ENCODE assay signal across 17 cellular contexts in the genomic region with DNA sequence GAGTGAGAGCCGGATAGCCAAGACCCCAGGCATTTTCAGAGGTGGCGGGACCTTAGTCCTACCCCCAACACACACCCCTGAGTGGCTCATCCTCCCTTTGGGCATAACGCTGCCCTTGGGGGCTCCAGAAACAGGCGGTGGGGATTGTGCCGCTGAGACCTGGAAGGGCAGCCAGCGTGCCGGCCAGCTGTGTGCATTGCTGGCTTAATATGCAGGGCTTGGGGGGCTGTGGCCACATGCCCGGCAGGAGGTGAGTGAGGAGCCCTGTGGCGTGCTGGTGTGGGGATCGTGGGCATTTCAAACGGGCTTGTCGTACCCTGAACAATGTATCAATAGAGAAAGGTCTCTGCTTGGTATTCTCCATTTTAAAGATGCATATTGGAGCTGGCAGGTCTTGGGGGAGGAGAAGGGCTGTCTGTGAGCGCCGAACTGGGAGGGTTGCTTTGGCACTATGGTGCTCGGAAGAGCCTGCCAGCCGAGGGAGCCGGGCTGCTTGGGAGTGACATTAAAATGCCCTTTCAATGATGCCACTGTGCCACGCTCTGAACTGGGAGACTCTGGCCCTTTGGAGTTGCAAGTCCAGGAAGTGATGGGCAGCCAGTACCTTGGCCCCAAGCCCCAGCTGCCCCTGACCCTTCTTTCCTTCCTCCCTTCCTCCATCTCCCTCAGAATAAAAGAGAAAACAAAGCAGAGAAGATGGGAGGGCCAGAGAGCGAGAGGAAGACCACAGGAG. TPM values are rescaled to one million over a fixed set of nuclear protein-coding genes. Genes with fewer than 3 reads are reported as not detected.
DNase-seq lines count a peak whose midpoint lies in the region; ATAC-seq, FAIRE-seq and TF ChIP-seq lines count a peak whose summit lies in the region.
"Had no signal": no experiment of that assay in that cellular context is flagged by ENCODE, and none has a peak within 500 bp of the region (broad histone marks: within the 10 kb centered on the region; RNA-seq: fewer than 3 reads in every experiment).

No MANE protein-coding gene starts in this region.

- H4K20me1 ChIP-seq in mammary epithelial cell (ENCODE audit: insufficient read depth, low read length): no peaks in the 10 kb centered on the region
- H4K20me1 ChIP-seq in H1 (replicated peaks in 1 of 2; ENCODE audit: control insufficient read depth in 1 of 2, insufficient read depth in 2 of 2, low read length in 2 of 2): peaks cover 2 to 16% of the 10 kb centered on the region in 2 experiments
- H4K20me1 ChIP-seq in neural progenitor cell (ENCODE audit: low read depth): peaks cover 39% of the 10 kb centered on the region

- CTCF ChIA-PET in mammary epithelial cell (lab: Charles Lee; ENCODE audit: low non-redundant PET) (no interaction called here), H1 (lab: Charles Lee; ENCODE audit: partially characterized antibody) (interaction anchor here (1.4 to 3.0 kb wide), 2 partner anchors 10 kb away, joined by 4 to 16 read pairs; no protein-coding TSS in a partner anchor)

- H2BK15ac ChIP-seq in H1 (ENCODE audit: low read length): no peak overlapping the region

- in situ Hi-C loops in mammary epithelial cell (cut with MboI; ENCODE audit: low sequenced_read_pairs in 2 of 2): no loop called here

- H3K27ac Mint-ChIP-seq in neural progenitor cell: no peak overlapping the region
- H3K27ac Mint-ChIP-seq: B cell; immature natural killer cell; stimulated activated naive CD8-positive, alpha-beta T cell treated with anti-CD3 and anti-CD28 coated beads, Interleukin-15, amount 100 ng/mL, for 72 hours; T-helper 17 cell had no signal

- H4K8ac ChIP-seq in H1 (ENCODE audit: extremely low read depth, insufficient read depth, low read length): no peak overlapping the region

- 0 out of 2 replicates have a peak overlapping the region, but pooled peaks have one; percentile 24 for H2AK5ac ChIP-seq in H1 (ENCODE audit: low read depth, low read length)

- no peak overlapping the region for H4K5ac ChIP-seq in H1 (ENCODE audit: insufficient read length, low read depth, low read length)

- H3K9me3 ChIP-seq in breast epithelium (no peaks in the 10 kb centered on the region), mammary epithelial cell (replicated peaks; ENCODE audit: insufficient read depth, low read length) (peaks cover 31% of the 10 kb centered on the region), H1 (ENCODE audit: insufficient read depth in 2 of 2, low read depth in 1 of 2, low read length in 1 of 2) (no peaks in the 10 kb centered on the region), neural progenitor cell (ENCODE audit: low read depth) (no peaks in the 10 kb centered on the region)
- H3K9me3 ChIP-seq: neutrophil had no signal

- intact Hi-C loops in breast epithelium (cut with DNase I; ENCODE audit: low total_unique reads) (no loop called here), mammary epithelial cell (cut with micrococcal nuclease) (no loop called here)

- H3K27ac ChIP-seq in breast epithelium (no peak overlapping the region), mammary epithelial cell (ENCODE audit: insufficient read depth, low read depth, low read length) (no peak overlapping the region), H1 (ENCODE audit: low read depth, low read length) (no peak overlapping the region), neural progenitor cell (no peak overlapping the region), urinary bladder (ENCODE audit: low read depth) (no peak overlapping the region)
- H3K27ac ChIP-seq: neutrophil had no signal

- FAIRE-seq in H1 (lab: Jason Lieb, UNC): no peak

- POLR2A ChIA-PET in H1 (lab: Charles Lee; ENCODE audit: partially characterized antibody): interaction anchor here (0.7 kb wide), 1 partner anchor 103 kb away, joined by 4 read pairs; no protein-coding TSS in a partner anchor

- ATAC-seq in HG02798 (IDR thresholded peaks at IDR 0.05; ENCODE audit: poor library complexity, unreplicated experiment): no peak
- ATAC-seq: stimulated activated naive CD8-positive, alpha-beta T cell treated with anti-CD3 and anti-CD28 coated beads, Interleukin-15, amount 100 ng/mL, for 72 hours; T-helper 17 cell had no signal

- H3K4me1 Mint-ChIP-seq in neural progenitor cell: peaks cover 13% of the 10 kb centered on the region
- H3K4me1 Mint-ChIP-seq: B cell; stimulated activated naive CD8-positive, alpha-beta T cell treated with anti-CD3 and anti-CD28 coated beads, Interleukin-15, amount 100 ng/mL, for 72 hours had no signal

- no TSS peak for BruUV-seq in mammary epithelial cell (replicated peaks; lab: Mats Ljungman, UMichigan)

- H3K23me2 ChIP-seq in H1 (ENCODE audit: low read depth, low read length): peaks cover 8% of the 10 kb centered on the region; the same call in 1 of the 2 replicates

- no peak overlapping the region for H2BK12ac ChIP-seq in H1 (ENCODE audit: low read depth, low read length)

- H2AFZ ChIP-seq in mammary epithelial cell (ENCODE audit: low read depth, low read length) (no peak overlapping the region), H1 (ENCODE audit: low read length) (no peak overlapping the region), neural progenitor cell (replicated peaks) (no peak overlapping the region)

- H3F3A ChIP-seq in neural progenitor cell (ENCODE audit: low read depth): peaks cover 12% of the 10 kb centered on the region

- no peak overlapping the region for H2BK5ac ChIP-seq in H1 (ENCODE audit: low read depth, low read length)

- peaks cover 2% of the 10 kb centered on the region for H3K79me1 ChIP-seq in H1 (ENCODE audit: low read depth, low read length)

- H3K4ac ChIP-seq in H1 (replicated peaks; ENCODE audit: insufficient read length, low read depth, low read length): no peak overlapping the region

- TF ChIP-seq POLR2A in breast epithelium (IDR thresholded peaks at IDR 0.05) (no peak), H1 (IDR thresholded peaks at IDR 0.05; ENCODE audit: control extremely low read depth in 1 of 2, low read depth in 2 of 2, low read length in 2 of 2) (no peak)

- H3K9me3 Mint-ChIP-seq in neural progenitor cell: no peaks in the 10 kb centered on the region
- H3K9me3 Mint-ChIP-seq: immature natural killer cell; stimulated activated naive CD8-positive, alpha-beta T cell treated with anti-CD3 and anti-CD28 coated beads, Interleukin-15, amount 100 ng/mL, for 72 hours had no signal

- no peaks in the 10 kb centered on the region for H3K36me3 ChIP-seq in breast epithelium
- no peaks in the 10 kb centered on the region for H3K36me3 ChIP-seq in mammary epithelial cell (ENCODE audit: insufficient read depth, low read length)
- no peaks in the 10 kb centered on the region for H3K36me3 ChIP-seq in H1 (ENCODE audit: control insufficient read depth in 2 of 4, insufficient read depth in 4 of 4, low read length in 3 of 4)
- H3K36me3 ChIP-seq in neural progenitor cell: no peaks in the 10 kb centered on the region
- no peaks in the 10 kb centered on the region for H3K36me3 ChIP-seq in urinary bladder (ENCODE audit: insufficient read depth)
- H3K36me3 ChIP-seq: neutrophil had no signal

- TF ChIP-seq EP300 in H1 (IDR thresholded peaks at IDR 0.05; ENCODE audit: borderline replicate concordance in 1 of 2, low read depth in 2 of 2, low read length in 2 of 2): no peak

- peak overlapping the region; percentile 86 for H3K4me3 Mint-ChIP-seq in neural progenitor cell
- H3K4me3 Mint-ChIP-seq: B cell; immature natural killer cell; stimulated activated naive CD8-positive, alpha-beta T cell treated with anti-CD3 and anti-CD28 coated beads, Interleukin-15, amount 100 ng/mL, for 72 hours; T-helper 17 cell had no signal

- dilution Hi-C loops in mammary epithelial cell (cut with HindIII; ENCODE audit: low sequenced_read_pairs): no loop called here

- no peak overlapping the region for H3K23ac ChIP-seq in H1 (ENCODE audit: insufficient read length)

- WGBS in mammary epithelial cell (ENCODE audit: low coverage, missing lambda C conversion rate): 30% methylated on average over 11 of the region's 19 CpGs
- WGBS in H1 (ENCODE audit: extremely low coverage in 1 of 2, insufficient coverage in 1 of 2, insufficient read length in 1 of 2, insufficient replicate concordance in 2 of 2, low coverage in 1 of 2, low lambda C conversion rate in 2 of 2, missing lambda C conversion rate in 1 of 2), 2 experiments: 41% methylated on average over 18 of the region's 19 CpGs; no CpG with 5 or more reads in 1 of the 2 experiments
- 30% methylated on average over 19 of the region's 19 CpGs for WGBS in urinary bladder

- peaks cover 17% of the 10 kb centered on the region for H3K27me3 Mint-ChIP-seq in neural progenitor cell (ENCODE audit: insufficient read depth, low read depth)

- no peak for TF ChIP-seq CTCF in breast epithelium (IDR thresholded peaks at IDR 0.05)
- no peak for TF ChIP-seq CTCF in mammary epithelial cell (conservative IDR thresholded peaks at IDR 0.05 in 1 of 2, IDR thresholded peaks at IDR 0.05 in 1 of 2; ENCODE audit: extremely low read depth in 1 of 2, insufficient read depth in 1 of 2, low read depth in 1 of 2, low read length in 2 of 2)
- no peak for TF ChIP-seq CTCF in H1 (IDR thresholded peaks at IDR 0.05; ENCODE audit: control extremely low read depth in 1 of 3, insufficient read depth in 1 of 3, low read depth in 1 of 3, low read length in 3 of 3)
- no peak for TF ChIP-seq CTCF in neural progenitor cell (IDR thresholded peaks at IDR 0.05)

- no peak overlapping the region for H2BK20ac ChIP-seq in H1 (ENCODE audit: low read length)

- H3K36me3 Mint-ChIP-seq in neural progenitor cell: no peaks in the 10 kb centered on the region
- H3K36me3 Mint-ChIP-seq: immature natural killer cell had no signal

- peak overlapping the region; percentile 59 to 88 (median 65) for H3K4me3 ChIP-seq in breast epithelium
- no peak overlapping the region for H3K4me3 ChIP-seq in mammary epithelial cell (replicated peaks in 1 of 3; ENCODE audit: insufficient read depth in 1 of 3, low read depth in 2 of 3, low read length in 3 of 3)
- H3K4me3 ChIP-seq in H1 (ENCODE audit: extremely low read depth in 1 of 4, insufficient read depth in 2 of 4, low read depth in 3 of 4, low read length in 4 of 4): peak overlapping the region; percentile 52 to 85 (median 54)
- H3K4me3 ChIP-seq in neural progenitor cell: peak overlapping the region; percentile 74
- peak overlapping the region; percentile 56 for H3K4me3 ChIP-seq in urinary bladder (ENCODE audit: low read depth, low read length)

- H3K27me3 ChIP-seq in breast epithelium: peaks cover 0 to 18% of the 10 kb centered on the region in 2 donors
- H3K27me3 ChIP-seq in mammary epithelial cell (ENCODE audit: insufficient read depth, low read length): no peaks in the 10 kb centered on the region
- peaks cover 0 to 20% (median 17%) of the 10 kb centered on the region in 4 experiments; a peak in 6 of 7 replicates for H3K27me3 ChIP-seq in H1 (replicated peaks in 1 of 4; ENCODE audit: control insufficient read depth in 3 of 4, extremely low read depth in 1 of 4, insufficient read depth in 3 of 4, low read length in 3 of 4)
- H3K27me3 ChIP-seq in neural progenitor cell: peaks cover 38% of the 10 kb centered on the region

- no peak overlapping the region for H3K14ac ChIP-seq in H1 (ENCODE audit: insufficient read length)

- H4K91ac ChIP-seq in H1 (replicated peaks; ENCODE audit: insufficient read length, low read length): no peak overlapping the region

- H3K79me2 ChIP-seq in mammary epithelial cell (ENCODE audit: insufficient read depth, low read length): no peaks in the 10 kb centered on the region
- H3K79me2 ChIP-seq in H1 (ENCODE audit: control insufficient read depth in 1 of 2, insufficient read depth in 2 of 2, low read length in 2 of 2): no peaks in the 10 kb centered on the region
- no peaks in the 10 kb centered on the region for H3K79me2 ChIP-seq in neural progenitor cell (ENCODE audit: low read depth)

- no peak overlapping the region for H2BK120ac ChIP-seq in H1 (replicated peaks; ENCODE audit: low read depth, low read length)

- H3K4me2 ChIP-seq in mammary epithelial cell (ENCODE audit: insufficient read depth, low read depth, low read length): no peak overlapping the region
- H3K4me2 ChIP-seq in H1 (ENCODE audit: insufficient read depth in 1 of 2, low read depth in 2 of 2, low read length in 2 of 2): peak overlapping the region; percentile 83 to 87
- peak overlapping the region; percentile 98 for H3K4me2 ChIP-seq in neural progenitor cell

- no peak overlapping the region for H3K18ac ChIP-seq in H1 (ENCODE audit: extremely low read depth, low read length)

- DNase-seq in breast epithelium (ENCODE audit: low spot score in 2 of 2) (peak in 1 of 2 donors; percentile 38), mammary epithelial cell (no peak), H1 (ENCODE audit: low read depth in 1 of 2, low spot score in 2 of 2) (no peak), neural progenitor cell (ENCODE audit: low spot score) (peak; percentile 48), midbrain (lab: John Stamatoyannopoulos, UW) (no peak), GM19238 (ENCODE audit: insufficient read length, low spot score) (no peak)
- DNase-seq: GF-D8; immature natural killer cell; NCI-H146; stimulated activated CD4-positive, alpha-beta T cell treated with anti-CD3 and anti-CD28 coated beads, Interleukin-4, amount 100 ng/mL, for 4 hours; stimulated activated naive CD8-positive, alpha-beta T cell treated with anti-CD3 and anti-CD28 coated beads, Interleukin-15, amount 100 ng/mL, for 72 hours; T-helper 17 cell had no signal

- H3K4me1 ChIP-seq in breast epithelium (no peaks in the 10 kb centered on the region), mammary epithelial cell (ENCODE audit: insufficient read depth, low read length) (no peaks in the 10 kb centered on the region), H1 (replicated peaks in 1 of 4; ENCODE audit: control insufficient read depth in 3 of 4, insufficient read depth in 4 of 4, low read length in 3 of 4) (peaks cover 0 to 9% (median 7%) of the 10 kb centered on the region in 4 experiments; a peak in 6 of 7 replicates), neural progenitor cell (peaks cover 8% of the 10 kb centered on the region), urinary bladder (ENCODE audit: insufficient read depth) (no peaks in the 10 kb centered on the region)

- no peak overlapping the region for H3K56ac ChIP-seq in H1 (replicated peaks; ENCODE audit: insufficient read length, low read depth, low read length)

- no peak overlapping the region for H3K9ac ChIP-seq in mammary epithelial cell (ENCODE audit: insufficient read depth, low read length)
- H3K9ac ChIP-seq in H1 (replicated peaks in 1 of 4; ENCODE audit: extremely low read depth in 1 of 4, low read depth in 3 of 4, low read length in 3 of 4): no peak overlapping the region
- H3K9ac ChIP-seq in neural progenitor cell: no peak overlapping the region

- no peak for TF ChIP-seq RAD21 in H1 (IDR thresholded peaks at IDR 0.05 in 1 of 2, conservative IDR thresholded peaks at IDR 0.05 in 1 of 2; ENCODE audit: low read depth in 2 of 2, low read length in 2 of 2)

RNA-seq across cellular contexts. Expression of a gene that starts 11.2 kb away (rescaled TPM):
- total RNA-seq in breast epithelium (10 to 100 TPM; 17.4 to 25.2 (median 22.1) TPM), mammary epithelial cell (under 1 TPM; 0.17 to 0.33 TPM), neural progenitor cell (ENCODE audit: low replicate concordance) (4.0 and 6.6 TPM in 2 replicates), urinary bladder (21.8 TPM)
- polyA plus RNA-seq in mammary epithelial cell (0.17 TPM), H1 (2011; rRNA removed) (49.7 and 53.0 TPM in 2 replicates), urinary bladder (45.7 TPM)
- not detected for polyA minus RNA-seq in mammary epithelial cell
- total RNA-seq in H1 (2021; fragmentation: NEBNext Ultra II Directional; extraction: Animal tissue kit (Norgen Biotek cat#: 25700)): 47.9 and 53.4 TPM in 2 replicates
- polyA plus RNA-seq in H1 (2011; cell fraction: cytosol; rRNA removed): 37.8 TPM
- polyA plus RNA-seq in H1 (2011; cell fraction: nucleus; rRNA removed): 42.9 TPM
- 67.7 to 74.9 TPM (median 71.8 TPM) in 4 replicates for polyA plus RNA-seq in H1 (2012, experiment 1 of 2)
- polyA plus RNA-seq in H1 (2012, experiment 2 of 2): 33.0 TPM
- polyA plus RNA-seq in H1 (2013, experiment 1 of 2): 44.2 TPM
- polyA plus RNA-seq in H1 (2013, experiment 2 of 2): 49.5 TPM
- polyA minus RNA-seq in H1 (2011; rRNA and poly(A)+ RNA removed): 23.8 and 30.3 TPM in 2 replicates
- polyA minus RNA-seq in H1 (2011; cell fraction: cytosol; rRNA and poly(A)+ RNA removed): 18.1 TPM
- 17.3 TPM for polyA minus RNA-seq in H1 (2011; cell fraction: nucleus; rRNA and poly(A)+ RNA removed)
- total RNA-seq: activated CD8-positive, alpha-beta memory T cell treated with anti-CD3 and anti-CD28 coated beads for 36 hours; B cell; T-helper 17 cell had no signal
- polyA plus RNA-seq: immature natural killer cell had no signal

Comparison
In these comparisons a context has a peak if more than half of its experiments do, and no peak if none do; other contexts are left out.
1. H3K4me3 ChIP-seq: peak in breast epithelium (3 of 3), H1 (4 of 4), neural progenitor cell (single experiment) and urinary bladder (single experiment); none in mammary epithelial cell (0 of 3).